Comparison of ENCODE assay signal across 1 cellular context in genomic region chr6:16585805-16586204, GRCh38.
TF ChIP-seq lines count a peak whose summit lies in the region.

No MANE protein-coding gene starts in this region.

TF ChIP-seq in A549, 52 proteins besides CTCF, POLR2A, EP300 and RAD21 (continued from another document):
- no peak for TF ChIP-seq REST (IDR thresholded peaks at IDR 0.05)
